Comparison of ENCODE assay signal across 1 cellular context in genomic region chr2:60503923-60504514, GRCh38.
TF ChIP-seq lines count a peak whose summit lies in the region.

No MANE protein-coding gene starts in this region.

TF ChIP-seq in H1, 55 proteins besides CTCF, POLR2A, EP300 and RAD21 (continued from another document):
- TF ChIP-seq KDM4A (IDR thresholded peaks at IDR 0.05; ENCODE audit: low read depth, low read length, severe bottlenecking) (no peak), TAF7 (optimal IDR thresholded peaks at IDR 0.05; ENCODE audit: borderline replicate concordance, low read depth, low read length) (no peak), BRCA1 (IDR thresholded peaks at IDR 0.05; ENCODE audit: low read depth, low read length) (no peak), FOSL1 (IDR thresholded peaks at IDR 0.05; ENCODE audit: insufficient read depth, low read depth, low read length) (no peak), KDM5A (IDR thresholded peaks at IDR 0.05; ENCODE audit: low read length) (no peak), SP4 (IDR thresholded peaks at IDR 0.05; ENCODE audit: low read length) (no peak), SUZ12 (IDR thresholded peaks at IDR 0.05; ENCODE audit: low read length) (no peak), NRF1 (IDR thresholded peaks at IDR 0.05; ENCODE audit: low read depth, low read length) (no peak), YY1 (IDR thresholded peaks at IDR 0.05; ENCODE audit: low read depth, low read length) (no peak), USF2 (IDR thresholded peaks at IDR 0.05; ENCODE audit: low read length) (no peak), CHD2 (IDR thresholded peaks at IDR 0.05; ENCODE audit: low read length) (no peak), CEBPB (IDR thresholded peaks at IDR 0.05; ENCODE audit: low read depth, low read length) (no peak), MAFK (IDR thresholded peaks at IDR 0.05; ENCODE audit: low read depth, low read length) (no peak), KDM1A (IDR thresholded peaks at IDR 0.05; ENCODE audit: borderline replicate concordance, low read length) (no peak)
